30 cellular contexts compared by ENCODE assay signal in genomic region chr2:70904371-70905216, GRCh38. TPM values are rescaled to one million over a fixed set of nuclear protein-coding genes. Genes with fewer than 3 reads are reported as not detected.
DNase-seq lines count a peak whose midpoint lies in the region; ATAC-seq and TF ChIP-seq lines count a peak whose summit lies in the region.
"Had no signal": no experiment of that assay in that cellular context is flagged by ENCODE, and none has a peak within 500 bp of the region (broad histone marks: within the 10 kb centered on the region; RNA-seq: fewer than 3 reads in every experiment).

No MANE protein-coding gene starts in this region.

- no peak for ATAC-seq in activated CD8-positive, alpha-beta memory T cell treated with anti-CD3 and anti-CD28 coated beads, Interleukin-2, amount 10 ng/mL, durations not matched to agents 7 days and 5 days
- ATAC-seq in left lobe of liver (no peak), psoas muscle (no peak)
- no peak for ATAC-seq in stimulated activated naive B cell treated with anti-CD40 and anti-IgM and Interleukin-4, amounts not matched to agents 10 μg/mL and 1 μg/mL and 100 μg/mL, for 72 hours (replicated peaks)
- ATAC-seq: activated CD4-positive, alpha-beta T cell treated with anti-CD3 and anti-CD28 coated beads for 36 hours; activated T-cell treated with anti-CD3 and anti-CD28 coated beads, Interleukin-2, amount 50 U/mL, for 72 hours; gastrocnemius medialis; left lung; stimulated activated memory B cell treated with anti-CD40 and anti-IgM and Interleukin-4, amounts not matched to agents 10 μg/mL and 1 μg/mL and 100 μg/mL, for 72 hours had no signal

- peaks cover 14% of the 10 kb centered on the region for H3K4me1 ChIP-seq in psoas muscle

- no peaks in the 10 kb centered on the region for H3K9me3 ChIP-seq in psoas muscle
- H3K9me3 ChIP-seq: gastrocnemius medialis, left lung had no signal

- H3K4me1 Mint-ChIP-seq in activated CD8-positive, alpha-beta memory T cell treated with anti-CD3 and anti-CD28 coated beads, Interleukin-2, amount 10 ng/mL, durations not matched to agents 7 days and 5 days = peaks cover 14% of the 10 kb centered on the region
- H3K4me1 Mint-ChIP-seq in stimulated activated naive B cell treated with anti-CD40 and anti-IgM and Interleukin-4, amounts not matched to agents 10 μg/mL and 1 μg/mL and 100 μg/mL, for 72 hours = peaks cover 24 to 50% of the 10 kb centered on the region in 2 donors
- peaks cover 27% of the 10 kb centered on the region for H3K4me1 Mint-ChIP-seq in chondrocyte (ENCODE audit: low read depth)

- no peaks in the 10 kb centered on the region for H3K36me3 ChIP-seq in psoas muscle (ENCODE audit: insufficient read depth in 1 of 2, low read depth in 1 of 2)
- H3K36me3 ChIP-seq: gastrocnemius medialis, left lung had no signal

- H3K27me3 Mint-ChIP-seq in activated CD8-positive, alpha-beta memory T cell treated with anti-CD3 and anti-CD28 coated beads, Interleukin-2, amount 10 ng/mL, durations not matched to agents 7 days and 5 days = peaks cover 90% of the 10 kb centered on the region
- peaks cover 81 to 86% of the 10 kb centered on the region in 2 donors for H3K27me3 Mint-ChIP-seq in stimulated activated naive B cell treated with anti-CD40 and anti-IgM and Interleukin-4, amounts not matched to agents 10 μg/mL and 1 μg/mL and 100 μg/mL, for 72 hours
- H3K27me3 Mint-ChIP-seq in chondrocyte (ENCODE audit: low read depth) = peaks cover 4% of the 10 kb centered on the region

- CTCF ChIA-PET in activated CD8-positive, alpha-beta memory T cell treated with anti-CD3 and anti-CD28 coated beads, Interleukin-2, amount 10 ng/mL, durations not matched to agents 7 days and 5 days (lab: Charles Lee) = no interaction called here

- 61 to 70% (median 70%) methylated on average over 53 to 56 of the region's 56 CpGs for WGBS in psoas muscle, 3 donors

- H3K27ac ChIP-seq in coronary artery = no peak overlapping the region
- H3K27ac ChIP-seq in psoas muscle = no peak overlapping the region
- H3K27ac ChIP-seq: dorsolateral prefrontal cortex, gastrocnemius medialis, hepatocyte, left lung had no signal

- H3K4me3 Mint-ChIP-seq in activated CD8-positive, alpha-beta memory T cell treated with anti-CD3 and anti-CD28 coated beads, Interleukin-2, amount 10 ng/mL, durations not matched to agents 7 days and 5 days = no peak overlapping the region
- no peak overlapping the region for H3K4me3 Mint-ChIP-seq in stimulated activated naive B cell treated with anti-CD40 and anti-IgM and Interleukin-4, amounts not matched to agents 10 μg/mL and 1 μg/mL and 100 μg/mL, for 72 hours
- no peak overlapping the region for H3K4me3 Mint-ChIP-seq in chondrocyte (ENCODE audit: unreplicated experiment)
- H3K4me3 Mint-ChIP-seq: activated CD4-positive, alpha-beta T cell treated with anti-CD3 and anti-CD28 coated beads for 36 hours; activated naive CD4-positive, alpha-beta T cell treated with anti-CD3 and anti-CD28 coated beads, Interleukin-2, amount 50 U/mL, for 24 hours; activated T-cell treated with anti-CD3 and anti-CD28 coated beads, Interleukin-2, amount 50 U/mL, for 72 hours; HFFc6; stimulated activated memory B cell treated with anti-CD40 and anti-IgM and Interleukin-4, amounts not matched to agents 10 μg/mL and 1 μg/mL and 100 μg/mL, for 72 hours had no signal

- DNase-seq in activated CD8-positive, alpha-beta memory T cell treated with anti-CD3 and anti-CD28 coated beads, Interleukin-2, amount 50 U/mL, for 48 hours = peak; percentile 57
- no peak for DNase-seq in activated CD8-positive, alpha-beta memory T cell treated with anti-CD3 and anti-CD28 coated beads, Interleukin-2, amount 10 ng/mL, durations not matched to agents 7 days and 5 days
- DNase-seq in coronary artery (ENCODE audit: low spot score) = peak; percentile 65
- peak; percentile 11 for DNase-seq in left lobe of liver (ENCODE audit: low spot score)
- no peak for DNase-seq in stimulated activated naive B cell treated with anti-CD40 and anti-IgM and Interleukin-4, amounts not matched to agents 10 μg/mL and 1 μg/mL and 100 μg/mL, for 72 hours
- no peak for DNase-seq in psoas muscle
- no peak for DNase-seq in ureter (ENCODE audit: low spot score)
- DNase-seq in chondrocyte (ENCODE audit: low spot score) = no peak
- DNase-seq: activated CD4-positive, alpha-beta T cell treated with anti-CD3 and anti-CD28 coated beads for 36 hours; activated T-cell treated with anti-CD3 and anti-CD28 coated beads, Interleukin-2, amount 50 U/mL, for 72 hours; amniotic stem cell; DMS79; dorsolateral prefrontal cortex; gastrocnemius medialis; HFFc6; immature natural killer cell; left lung; mesenchymal stem cell; NCI-H1694 treated with DMSO at 0.1 percent for 48 hours; NCI-H446 treated with DMSO at 0.1 percent for 48 hours; NCI-H82; occipital lobe; substantia nigra; SW 1271; trophoblast cell had no signal

- H3K4me3 ChIP-seq in coronary artery (no peak overlapping the region), psoas muscle (no peak overlapping the region)
- H3K4me3 ChIP-seq: dorsolateral prefrontal cortex, gastrocnemius medialis, hepatocyte, left lung had no signal

- TF ChIP-seq CTCF in coronary artery (IDR thresholded peaks at IDR 0.05) = no peak
- no peak for TF ChIP-seq CTCF in psoas muscle (IDR thresholded peaks at IDR 0.05)
- no peak for TF ChIP-seq CTCF in chondrocyte (IDR thresholded peaks at IDR 0.05)

- no peaks in the 10 kb centered on the region for H3K36me3 Mint-ChIP-seq in activated CD8-positive, alpha-beta memory T cell treated with anti-CD3 and anti-CD28 coated beads, Interleukin-2, amount 10 ng/mL, durations not matched to agents 7 days and 5 days
- no peaks in the 10 kb centered on the region for H3K36me3 Mint-ChIP-seq in stimulated activated naive B cell treated with anti-CD40 and anti-IgM and Interleukin-4, amounts not matched to agents 10 μg/mL and 1 μg/mL and 100 μg/mL, for 72 hours
- no peaks in the 10 kb centered on the region for H3K36me3 Mint-ChIP-seq in chondrocyte (ENCODE audit: low read depth)
- H3K36me3 Mint-ChIP-seq: activated naive CD4-positive, alpha-beta T cell treated with anti-CD3 and anti-CD28 coated beads, Interleukin-2, amount 50 U/mL, for 24 hours; stimulated activated memory B cell treated with anti-CD40 and anti-IgM and Interleukin-4, amounts not matched to agents 10 μg/mL and 1 μg/mL and 100 μg/mL, for 72 hours had no signal

- intact Hi-C loops in psoas muscle (cut with DNase I) = no loop called here

- no peak overlapping the region for H3K27ac Mint-ChIP-seq in activated CD8-positive, alpha-beta memory T cell treated with anti-CD3 and anti-CD28 coated beads, Interleukin-2, amount 10 ng/mL, durations not matched to agents 7 days and 5 days
- peak overlapping the region; percentile 56 for H3K27ac Mint-ChIP-seq in stimulated activated naive B cell treated with anti-CD40 and anti-IgM and Interleukin-4, amounts not matched to agents 10 μg/mL and 1 μg/mL and 100 μg/mL, for 72 hours
- no peak overlapping the region for H3K27ac Mint-ChIP-seq in chondrocyte (ENCODE audit: unreplicated experiment)
- H3K27ac Mint-ChIP-seq: activated CD4-positive, alpha-beta T cell treated with anti-CD3 and anti-CD28 coated beads for 36 hours; activated naive CD4-positive, alpha-beta T cell treated with anti-CD3 and anti-CD28 coated beads, Interleukin-2, amount 50 U/mL, for 24 hours; activated T-cell treated with anti-CD3 and anti-CD28 coated beads, Interleukin-2, amount 50 U/mL, for 72 hours; brain; HFFc6; immature natural killer cell; stimulated activated memory B cell treated with anti-CD40 and anti-IgM and Interleukin-4, amounts not matched to agents 10 μg/mL and 1 μg/mL and 100 μg/mL, for 72 hours had no signal

- H3K9me3 Mint-ChIP-seq in activated CD8-positive, alpha-beta memory T cell treated with anti-CD3 and anti-CD28 coated beads, Interleukin-2, amount 10 ng/mL, durations not matched to agents 7 days and 5 days (ENCODE audit: low read depth) = no peaks in the 10 kb centered on the region
- H3K9me3 Mint-ChIP-seq in stimulated activated naive B cell treated with anti-CD40 and anti-IgM and Interleukin-4, amounts not matched to agents 10 μg/mL and 1 μg/mL and 100 μg/mL, for 72 hours = no peaks in the 10 kb centered on the region
- no peaks in the 10 kb centered on the region for H3K9me3 Mint-ChIP-seq in chondrocyte (ENCODE audit: low read depth)
- H3K9me3 Mint-ChIP-seq: activated naive CD4-positive, alpha-beta T cell treated with anti-CD3 and anti-CD28 coated beads, Interleukin-2, amount 50 U/mL, for 24 hours; activated T-cell treated with anti-CD3 and anti-CD28 coated beads, Interleukin-2, amount 50 U/mL, for 72 hours; HFFc6; stimulated activated memory B cell treated with anti-CD40 and anti-IgM and Interleukin-4, amounts not matched to agents 10 μg/mL and 1 μg/mL and 100 μg/mL, for 72 hours had no signal

- H3K27me3 ChIP-seq in psoas muscle (ENCODE audit: insufficient read depth in 3 of 3, low read length in 2 of 3) = peaks cover 2 to 79% (median 20%) of the 10 kb centered on the region in 3 donors

RNA-seq across cellular contexts. Expression of gene VAX2, which starts 4.2 kb away (rescaled TPM):
- total RNA-seq in activated CD8-positive, alpha-beta memory T cell treated with anti-CD3 and anti-CD28 coated beads, Interleukin-2, amount 10 ng/mL, durations not matched to agents 7 days and 5 days = not detected
- not detected for total RNA-seq in left lobe of liver
- total RNA-seq in psoas muscle = 1 to 10 TPM in 2 of 4 donors, under 1 TPM in 2; 0.66 to 1.2 (median 0.96) TPM
- polyA plus RNA-seq in psoas muscle = under 1 TPM; 0.30 to 0.97 (median 0.48) TPM
- 0.44 TPM for total RNA-seq in ureter
- total RNA-seq in chondrocyte = 4.5 to 5.1 TPM (median 5.0 TPM) in 3 replicates
- total RNA-seq: activated CD4-positive, alpha-beta T cell treated with anti-CD3 and anti-CD28 coated beads for 36 hours; activated T-cell treated with anti-CD3 and anti-CD28 coated beads, Interleukin-2, amount 50 U/mL, for 72 hours had no signal
- polyA plus RNA-seq: immature natural killer cell had no signal

RNA-seq across cellular contexts. Expression of gene ATP6V1B1, which starts 31.1 kb away (rescaled TPM):
- total RNA-seq in activated CD8-positive, alpha-beta memory T cell treated with anti-CD3 and anti-CD28 coated beads, Interleukin-2, amount 10 ng/mL, durations not matched to agents 7 days and 5 days = not detected
- total RNA-seq in left lobe of liver (not detected), psoas muscle (under 1 TPM in 2 of 4 donors, not detected in 2; 0.22 to 0.53 TPM), ureter (2.4 TPM), chondrocyte (3.7 to 5.0 TPM (median 3.9 TPM) in 3 replicates)
- under 1 TPM; 0.10 to 0.70 (median 0.38) TPM for polyA plus RNA-seq in psoas muscle
- total RNA-seq: activated CD4-positive, alpha-beta T cell treated with anti-CD3 and anti-CD28 coated beads for 36 hours; activated T-cell treated with anti-CD3 and anti-CD28 coated beads, Interleukin-2, amount 50 U/mL, for 72 hours; occipital lobe; pulmonary artery endothelial cell had no signal
- polyA plus RNA-seq: immature natural killer cell had no signal

Comparison
In these comparisons a context has a peak if more than half of its experiments do, and no peak if none do; other contexts are left out.
1. DNase-seq: peak in activated CD8-positive, alpha-beta memory T cell treated with anti-CD3 and anti-CD28 coated beads, Interleukin-2, amount 50 U/mL, for 48 hours (single experiment), coronary artery (single experiment) and left lobe of liver (single experiment); none in activated CD8-positive, alpha-beta memory T cell treated with anti-CD3 and anti-CD28 coated beads, Interleukin-2, amount 10 ng/mL, durations not matched to agents 7 days and 5 days (single experiment), stimulated activated naive B cell treated with anti-CD40 and anti-IgM and Interleukin-4, amounts not matched to agents 10 μg/mL and 1 μg/mL and 100 μg/mL, for 72 hours (single experiment), psoas muscle (0 of 2), ureter (single experiment) and chondrocyte (single experiment).